In the genomic region with DNA sequence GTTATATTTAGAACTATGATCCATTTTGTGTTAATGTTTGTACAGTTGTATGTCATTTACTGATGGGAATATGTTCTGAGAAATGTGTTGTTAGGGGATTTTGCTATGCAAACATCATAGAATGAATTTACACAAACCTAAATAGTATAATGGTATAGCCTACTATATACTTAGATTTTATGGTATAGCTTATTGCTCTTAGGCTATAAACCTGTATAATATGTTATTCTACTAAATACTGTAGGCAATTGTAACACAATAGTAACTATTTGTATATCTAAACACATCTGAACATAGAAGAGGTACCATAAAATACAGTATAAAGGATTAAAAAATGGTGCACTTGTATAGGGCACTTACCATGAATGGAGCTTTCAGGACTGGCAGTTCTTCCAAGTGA, we compare ENCODE assay signal across 21 cellular contexts.
DNase-seq lines count a peak whose midpoint lies in the region; ATAC-seq lines count a peak whose summit lies in the region.
"Had no signal": no experiment of that assay in that cellular context is flagged by ENCODE, and none has a peak within 500 bp of the region (broad histone marks: within the 10 kb centered on the region; RNA-seq: fewer than 3 reads in every experiment).

No MANE protein-coding gene starts in this region.

- DNase-seq in NCI-H2081 (lab: John Stamatoyannopoulos, UW) (peak; percentile 8 to 61), left colon (no peak), SK-N-DZ (ENCODE audit: low spot score) (no peak)
- DNase-seq in effector CD8-positive, alpha-beta T cell (lab: John Stamatoyannopoulos, UW) = no peak
- DNase-seq: 8988T; ACHN; BE2C; C1 segment of cervical spinal cord; CD4-positive, alpha-beta memory T cell; CD4-positive, CD25-positive, alpha-beta regulatory T cell; CD8-positive, alpha-beta memory T cell; COR-L47; DMS 273 treated with DMSO at 0.1 percent for 48 hours; DMS153; DMS53; DMS79; DND-41; EL; GDM1 had no signal

- intact Hi-C loops in left colon (cut with DNase I, micrococcal nuclease) = no loop called here

- ATAC-seq in left colon (peak; percentile 90), HG02981 (IDR thresholded peaks at IDR 0.05; ENCODE audit: unreplicated experiment) (no peak)
- ATAC-seq: GM12878 had no signal

Comparison
In these comparisons a context has a peak if more than half of its experiments do, and no peak if none do; other contexts are left out.
1. DNase-seq: peak in NCI-H2081 (2 of 2); none in left colon (0 of 2), SK-N-DZ (single experiment) and effector CD8-positive, alpha-beta T cell (single experiment).